In genomic region chr5:14414007-14414406, GRCh38 we compare ENCODE assay signal across 13 cellular contexts.
DNase-seq lines count a peak whose midpoint lies in the region; ATAC-seq and TF ChIP-seq lines count a peak whose summit lies in the region.
"Had no signal": no experiment of that assay in that cellular context is flagged by ENCODE, and none has a peak within 500 bp of the region (broad histone marks: within the 10 kb centered on the region; RNA-seq: fewer than 3 reads in every experiment).

No MANE protein-coding gene starts in this region.

- no peak for TF ChIP-seq CTCF in tibial artery (IDR thresholded peaks at IDR 0.05)

- H3K27ac Mint-ChIP-seq in stimulated activated naive CD8-positive, alpha-beta T cell treated with anti-CD3 and anti-CD28 coated beads, Interleukin-15, Interleukin-2, amounts not matched to agents 100 ng/mL and 50 ng/mL, for 24 hours, result peak overlapping the region; percentile 97

- H3K27ac ChIP-seq in effector memory CD4-positive, alpha-beta T cell (ENCODE audit: insufficient read depth, low read length, poor library complexity, severe bottlenecking), result peak overlapping the region; percentile 66
- H3K27ac ChIP-seq in tibial artery, result no peak overlapping the region
- H3K27ac ChIP-seq: heart left ventricle had no signal

- H3K4me1 ChIP-seq in effector memory CD4-positive, alpha-beta T cell (ENCODE audit: control insufficient read depth, insufficient read depth, low read length, poor library complexity, severe bottlenecking), result peaks cover 33% of the 10 kb centered on the region
- no peaks in the 10 kb centered on the region for H3K4me1 ChIP-seq in tibial artery

- H3K36me3 ChIP-seq in effector memory CD4-positive, alpha-beta T cell (ENCODE audit: control insufficient read depth, insufficient read depth, low read length), result no peaks in the 10 kb centered on the region
- peaks cover 36 to 86% (median 48%) of the 10 kb centered on the region in 3 donors for H3K36me3 ChIP-seq in tibial artery

- intact Hi-C loops in tibial artery (cut with DNase I; ENCODE audit: low total_unique reads), result no loop called here

- peaks cover 8% of the 10 kb centered on the region for H3K27me3 Mint-ChIP-seq in stimulated activated naive CD8-positive, alpha-beta T cell treated with anti-CD3 and anti-CD28 coated beads, Interleukin-15, Interleukin-2, amounts not matched to agents 100 ng/mL and 50 ng/mL, for 24 hours
- peaks cover 2% of the 10 kb centered on the region for H3K27me3 Mint-ChIP-seq in activated T-cell treated with anti-CD3 and anti-CD28 coated beads, Interleukin-2, amount 50 U/mL, for 4 hours (ENCODE audit: low read depth)

- DNase-seq in stimulated activated naive CD8-positive, alpha-beta T cell treated with anti-CD3 and anti-CD28 coated beads, Interleukin-15, Interleukin-2, amounts not matched to agents 100 U/mL and 50 U/mL, for 24 hours, result no peak
- DNase-seq in activated T-cell treated with anti-CD3 and anti-CD28 coated beads, Interleukin-2, amount 50 U/mL, for 4 hours, result no peak
- DNase-seq in effector memory CD4-positive, alpha-beta T cell, result no peak
- DNase-seq in tibial artery (no peak), NCI-H345 treated with DMSO at 0.1 percent for 48 hours (lab: John Stamatoyannopoulos, UW; ENCODE audit: unreplicated experiment) (no peak), NCI-H1694 treated with DMSO at 0.1 percent for 48 hours (lab: John Stamatoyannopoulos, UW) (no peak)
- DNase-seq: DND-41, heart left ventricle, islet precursor cell, NCI-H1694 had no signal

- no peak overlapping the region for H3K4me3 ChIP-seq in effector memory CD4-positive, alpha-beta T cell (ENCODE audit: insufficient read depth, low read depth, low read length, poor library complexity, severe bottlenecking)
- H3K4me3 ChIP-seq in tibial artery, result no peak overlapping the region
- H3K4me3 ChIP-seq: heart left ventricle, skin epidermis had no signal

- H3K4me1 Mint-ChIP-seq in stimulated activated naive CD8-positive, alpha-beta T cell treated with anti-CD3 and anti-CD28 coated beads, Interleukin-15, Interleukin-2, amounts not matched to agents 100 ng/mL and 50 ng/mL, for 24 hours (ENCODE audit: low read depth), result peaks cover 67% of the 10 kb centered on the region
- peaks cover 48% of the 10 kb centered on the region for H3K4me1 Mint-ChIP-seq in activated T-cell treated with anti-CD3 and anti-CD28 coated beads, Interleukin-2, amount 50 U/mL, for 4 hours (ENCODE audit: low read depth)

- H3K4me3 Mint-ChIP-seq in stimulated activated naive CD8-positive, alpha-beta T cell treated with anti-CD3 and anti-CD28 coated beads, Interleukin-15, Interleukin-2, amounts not matched to agents 100 ng/mL and 50 ng/mL, for 24 hours, result peak overlapping the region; percentile 62
- peak overlapping the region; percentile 53 for H3K4me3 Mint-ChIP-seq in activated T-cell treated with anti-CD3 and anti-CD28 coated beads, Interleukin-2, amount 50 U/mL, for 4 hours

- no peak for ATAC-seq in stimulated activated naive CD8-positive, alpha-beta T cell treated with anti-CD3 and anti-CD28 coated beads, Interleukin-15, Interleukin-2, amounts not matched to agents 100 U/mL and 50 U/mL, for 24 hours
- ATAC-seq in activated T-cell treated with anti-CD3 and anti-CD28 coated beads, Interleukin-2, amount 50 U/mL, for 4 hours, result no peak
- no peak for ATAC-seq in HG02678 (IDR thresholded peaks at IDR 0.05; ENCODE audit: unreplicated experiment)
- ATAC-seq: heart left ventricle had no signal

- no peaks in the 10 kb centered on the region for H3K36me3 Mint-ChIP-seq in stimulated activated naive CD8-positive, alpha-beta T cell treated with anti-CD3 and anti-CD28 coated beads, Interleukin-15, Interleukin-2, amounts not matched to agents 100 ng/mL and 50 ng/mL, for 24 hours (ENCODE audit: low read depth)
- H3K36me3 Mint-ChIP-seq in activated T-cell treated with anti-CD3 and anti-CD28 coated beads, Interleukin-2, amount 50 U/mL, for 4 hours (ENCODE audit: insufficient read depth), result no peaks in the 10 kb centered on the region

- no peaks in the 10 kb centered on the region for H3K27me3 ChIP-seq in effector memory CD4-positive, alpha-beta T cell (replicated peaks; ENCODE audit: control insufficient read depth, insufficient read depth, low read length, poor library complexity, severe bottlenecking)
- H3K27me3 ChIP-seq in tibial artery, result no peaks in the 10 kb centered on the region
- H3K27me3 ChIP-seq: heart left ventricle had no signal

- H3K9me3 Mint-ChIP-seq in stimulated activated naive CD8-positive, alpha-beta T cell treated with anti-CD3 and anti-CD28 coated beads, Interleukin-15, Interleukin-2, amounts not matched to agents 100 ng/mL and 50 ng/mL, for 24 hours, result no peaks in the 10 kb centered on the region
- H3K9me3 Mint-ChIP-seq in activated T-cell treated with anti-CD3 and anti-CD28 coated beads, Interleukin-2, amount 50 U/mL, for 4 hours, result no peaks in the 10 kb centered on the region

- no peaks in the 10 kb centered on the region for H3K9me3 ChIP-seq in effector memory CD4-positive, alpha-beta T cell (ENCODE audit: control insufficient read depth, low read length)
- no peaks in the 10 kb centered on the region for H3K9me3 ChIP-seq in tibial artery
- H3K9me3 ChIP-seq: heart left ventricle had no signal
